Comparison of ENCODE assay signal across 9 cellular contexts in genomic region chr2:100818003-100818605, GRCh38. TPM values are rescaled to one million over a fixed set of nuclear protein-coding genes. Genes with fewer than 3 reads are reported as not detected.
DNase-seq lines count a peak whose midpoint lies in the region; ATAC-seq and TF ChIP-seq lines count a peak whose summit lies in the region.
"Had no signal": no experiment of that assay in that cellular context is flagged by ENCODE, and none has a peak within 500 bp of the region (broad histone marks: within the 10 kb centered on the region; RNA-seq: fewer than 3 reads in every experiment).

No MANE protein-coding gene starts in this region.

- H3K4me3 ChIP-seq in GM23338 = peak overlapping the region; percentile 72

- DNase-seq in GM23338 (ENCODE audit: low spot score) = no peak
- no peak for DNase-seq in activated naive CD8-positive, alpha-beta T cell treated with anti-CD3 and anti-CD28 coated beads, Interleukin-2, amount 10 ng/mL, durations not matched to agents 7 days and 5 days
- DNase-seq in left cardiac atrium = no peak
- peak; percentile 39 for DNase-seq in renal cortical epithelial cell (ENCODE audit: low read depth)
- DNase-seq in erythroblast (lab: John Stamatoyannopoulos, UW) = no peak
- DNase-seq in NCI-H446 treated with DMSO at 0.1 percent for 48 hours (lab: John Stamatoyannopoulos, UW) = no peak
- no peak for DNase-seq in NCI-H1105 (lab: John Stamatoyannopoulos, UW)
- DNase-seq in activated CD4-positive, CD25-positive, alpha-beta regulatory T cell treated with anti-CD3 and anti-CD28 coated beads, Interleukin-2, amount 50 U/mL, for 72 hours = no peak
- DNase-seq: NCI-H1694 treated with DMSO at 0.1 percent for 48 hours had no signal

- no peaks in the 10 kb centered on the region; the same call in 2 of the 3 replicates for H3K36me3 Mint-ChIP-seq in GM23338 (ENCODE audit: low read depth)
- no peaks in the 10 kb centered on the region for H3K36me3 Mint-ChIP-seq in activated naive CD8-positive, alpha-beta T cell treated with anti-CD3 and anti-CD28 coated beads, Interleukin-2, amount 10 ng/mL, durations not matched to agents 7 days and 5 days

- H3K27ac ChIP-seq in GM23338 (ENCODE audit: low read depth) = no peak overlapping the region

- peak overlapping the region; percentile 95 for H2AFZ ChIP-seq in GM23338

- peak overlapping the region; percentile 75 for H3K4me3 Mint-ChIP-seq in GM23338
- H3K4me3 Mint-ChIP-seq in activated naive CD8-positive, alpha-beta T cell treated with anti-CD3 and anti-CD28 coated beads, Interleukin-2, amount 10 ng/mL, durations not matched to agents 7 days and 5 days = peak overlapping the region; percentile 63

- peaks cover 20% of the 10 kb centered on the region for H3K4me1 ChIP-seq in GM23338 (ENCODE audit: insufficient read depth)

- no peaks in the 10 kb centered on the region for H3K9me2 ChIP-seq in GM23338 (ENCODE audit: insufficient read depth)

- TF ChIP-seq POLR2A in erythroblast (IDR thresholded peaks at IDR 0.05; ENCODE audit: low read length) = no peak

- H3K79me2 ChIP-seq in GM23338 (replicated peaks; ENCODE audit: insufficient read depth) = no peaks in the 10 kb centered on the region

- no peaks in the 10 kb centered on the region; the same call in 1 of the 2 replicates for H4K20me1 ChIP-seq in GM23338 (replicated peaks; ENCODE audit: insufficient read depth)

- POLR2A ChIA-PET in activated naive CD8-positive, alpha-beta T cell treated with anti-CD3 and anti-CD28 coated beads, Interleukin-2, amount 10 ng/mL, durations not matched to agents 7 days and 5 days (lab: Charles Lee) = no interaction called here

- peaks cover 53% of the 10 kb centered on the region for H3K27me3 Mint-ChIP-seq in GM23338 (ENCODE audit: insufficient read depth, low read depth, poor library complexity)
- peaks cover 43% of the 10 kb centered on the region for H3K27me3 Mint-ChIP-seq in activated naive CD8-positive, alpha-beta T cell treated with anti-CD3 and anti-CD28 coated beads, Interleukin-2, amount 10 ng/mL, durations not matched to agents 7 days and 5 days

- no peaks in the 10 kb centered on the region for H3K9me3 Mint-ChIP-seq in GM23338
- no peaks in the 10 kb centered on the region for H3K9me3 Mint-ChIP-seq in activated naive CD8-positive, alpha-beta T cell treated with anti-CD3 and anti-CD28 coated beads, Interleukin-2, amount 10 ng/mL, durations not matched to agents 7 days and 5 days

- H3K27me3 ChIP-seq in GM23338 (ENCODE audit: insufficient read depth) = peaks cover 62% of the 10 kb centered on the region

- no peaks in the 10 kb centered on the region for H3F3A ChIP-seq in GM23338 (replicated peaks; ENCODE audit: low read depth)

- H3K36me3 ChIP-seq in GM23338 (ENCODE audit: insufficient read depth) = no peaks in the 10 kb centered on the region

- ATAC-seq in GM23338 = peak; percentile 16; the same call in 2 of the 3 replicates
- ATAC-seq in activated naive CD8-positive, alpha-beta T cell treated with anti-CD3 and anti-CD28 coated beads, Interleukin-2, amount 10 ng/mL, durations not matched to agents 7 days and 5 days (ENCODE audit: low read depth) = no peak
- ATAC-seq in left cardiac atrium = peak; percentile 13 to 51

- intact Hi-C loops in left cardiac atrium (cut with DNase I) = loop anchor here in 1 of 2 donors (5.0 kb wide), 1 partner anchor 86 kb away; no protein-coding TSS in a partner anchor

- no peak for TF ChIP-seq CTCF in GM23338 (conservative IDR thresholded peaks at IDR 0.05; ENCODE audit: low read depth in 2 of 2)

- H3K27ac Mint-ChIP-seq in GM23338 = no peak overlapping the region
- H3K27ac Mint-ChIP-seq in activated naive CD8-positive, alpha-beta T cell treated with anti-CD3 and anti-CD28 coated beads, Interleukin-2, amount 10 ng/mL, durations not matched to agents 7 days and 5 days = peak overlapping the region; percentile 4

- H3K4me1 Mint-ChIP-seq in GM23338 = peaks cover 40% of the 10 kb centered on the region
- H3K4me1 Mint-ChIP-seq in activated naive CD8-positive, alpha-beta T cell treated with anti-CD3 and anti-CD28 coated beads, Interleukin-2, amount 10 ng/mL, durations not matched to agents 7 days and 5 days = peaks cover 18% of the 10 kb centered on the region

- peak overlapping the region; percentile 97 for H3K4me2 ChIP-seq in GM23338

TF ChIP-seq in GM23338, 12 proteins besides CTCF, POLR2A, EP300 and RAD21:
- TF ChIP-seq EZH2 (IDR thresholded peaks at IDR 0.05; ENCODE audit: low read depth, unreplicated experiment) (peak; percentile 31), ZNF114 (CRISPR knock-in tag; IDR thresholded peaks at IDR 0.05) (no peak)

RNA-seq across cellular contexts. Expression of gene NPAS2, which starts 1.8 kb away (rescaled TPM):
- 0.56 and 0.58 TPM in 2 replicates for total RNA-seq in GM23338 (2014; rRNA removed; shearing (Covaris generic))
- polyA plus RNA-seq in GM23338 (2016; fragmentation: Nextera tagmentation; extraction: Ambion mirVana) = 1.0 and 1.1 TPM in 2 replicates
- total RNA-seq in activated naive CD8-positive, alpha-beta T cell treated with anti-CD3 and anti-CD28 coated beads, Interleukin-2, amount 10 ng/mL, durations not matched to agents 7 days and 5 days = 1 to 10 TPM; 4.2 to 4.9 TPM
- total RNA-seq in left cardiac atrium = 10 to 100 TPM; 33.8 to 51.2 TPM
- 22.1 and 25.5 TPM in 2 replicates for total RNA-seq in renal cortical epithelial cell
